24 cellular contexts compared by ENCODE assay signal in the genomic region with DNA sequence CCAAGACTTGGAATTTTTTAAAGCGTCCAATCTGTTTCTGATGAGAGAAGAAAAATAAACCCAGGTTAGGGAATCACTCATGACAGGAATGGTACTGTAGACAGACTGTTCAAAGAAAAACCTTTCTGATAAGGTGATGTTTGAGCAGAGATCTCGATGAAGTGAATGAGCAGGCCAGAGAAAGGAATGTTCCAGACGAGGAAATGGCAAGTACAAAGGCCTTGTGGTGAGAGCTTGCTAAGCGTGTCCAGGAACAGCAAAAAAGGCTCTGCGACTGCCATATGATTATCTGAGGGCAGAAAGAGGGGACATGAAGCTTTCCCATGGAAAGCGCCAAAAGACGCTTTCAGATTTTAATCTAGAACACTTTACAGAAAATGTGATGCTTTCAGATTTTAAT.
"Had no signal": no experiment of that assay in that cellular context is flagged by ENCODE, and none has a peak within 500 bp of the region (broad histone marks: within the 10 kb centered on the region; RNA-seq: fewer than 3 reads in every experiment).

No MANE protein-coding gene starts in this region.

- H3K36me3 ChIP-seq: esophagus squamous epithelium, spleen, upper lobe of left lung, uterus had no signal

- DNase-seq: dermis blood vessel endothelial cell; esophagus squamous epithelium; foreskin fibroblast; glutamatergic neuron; left colon; left ventricle myocardium superior; mesenchymal stem cell; midbrain; nephron progenitor cell; psoas muscle; retina; spleen; stimulated activated CD4-positive, alpha-beta T cell treated with anti-CD3 and anti-CD28 coated beads, Interleukin-15, amount 100 ng/mL, for 24 hours; stimulated activated CD4-positive, alpha-beta T cell treated with anti-CD3 and anti-CD28 coated beads, Interleukin-1b, Interleukin-23, amount 100 ng/mL, for 48 hours; stimulated activated CD4-positive, alpha-beta T cell treated with anti-CD3 and anti-CD28 coated beads, Interleukin-4, amount 100 ng/mL, for 24 hours; tibial artery; upper lobe of left lung; uterus had no signal

- H3K27me3 Mint-ChIP-seq: stimulated activated memory B cell treated with anti-CD40 and anti-IgM and Interleukin-4, amounts not matched to agents 10 μg/mL and 1 μg/mL and 100 μg/mL, for 72 hours; stimulated activated naive CD8-positive, alpha-beta T cell treated with anti-CD3 and anti-CD28 coated beads, Interleukin-15, Interleukin-2, amounts not matched to agents 100 ng/mL and 50 ng/mL, for 24 hours had no signal

- H3K9me3 ChIP-seq: esophagus squamous epithelium, gastroesophageal sphincter, psoas muscle, spleen, tibial artery, upper lobe of left lung, uterus had no signal

- H3K9me3 Mint-ChIP-seq: nephron progenitor cell; stimulated activated naive CD8-positive, alpha-beta T cell treated with anti-CD3 and anti-CD28 coated beads, Interleukin-15, Interleukin-2, amounts not matched to agents 100 ng/mL and 50 ng/mL, for 24 hours had no signal

- H3K27me3 ChIP-seq: esophagus squamous epithelium, gastroesophageal sphincter, spleen, tibial artery, upper lobe of left lung, uterus had no signal

- H3K4me1 ChIP-seq: esophagus squamous epithelium, gastroesophageal sphincter, parathyroid adenoma, psoas muscle, upper lobe of left lung, uterus had no signal

- H3K79me2 ChIP-seq: parathyroid adenoma had no signal

- H3K9ac ChIP-seq: parathyroid adenoma had no signal

- H3K36me3 Mint-ChIP-seq: stimulated activated memory B cell treated with anti-CD40 and anti-IgM and Interleukin-4, amounts not matched to agents 10 μg/mL and 1 μg/mL and 100 μg/mL, for 72 hours had no signal

- ATAC-seq: gastroesophageal sphincter; left colon; left ventricle myocardium superior; psoas muscle; sciatic nerve; stimulated activated memory B cell treated with anti-CD40 and anti-IgM and Interleukin-4, amounts not matched to agents 10 μg/mL and 1 μg/mL and 100 μg/mL, for 72 hours had no signal

- H2AFZ ChIP-seq: parathyroid adenoma had no signal

- H3K27ac Mint-ChIP-seq: nephron progenitor cell; stimulated activated memory B cell treated with anti-CD40 and anti-IgM and Interleukin-4, amounts not matched to agents 10 μg/mL and 1 μg/mL and 100 μg/mL, for 72 hours; stimulated activated naive CD8-positive, alpha-beta T cell treated with anti-CD3 and anti-CD28 coated beads, Interleukin-15, Interleukin-2, amounts not matched to agents 100 ng/mL and 50 ng/mL, for 24 hours had no signal

- H3K4me3 Mint-ChIP-seq: nephron progenitor cell; stimulated activated memory B cell treated with anti-CD40 and anti-IgM and Interleukin-4, amounts not matched to agents 10 μg/mL and 1 μg/mL and 100 μg/mL, for 72 hours; stimulated activated naive CD8-positive, alpha-beta T cell treated with anti-CD3 and anti-CD28 coated beads, Interleukin-15, Interleukin-2, amounts not matched to agents 100 ng/mL and 50 ng/mL, for 24 hours had no signal

- H3K27ac ChIP-seq: esophagus squamous epithelium, gastroesophageal sphincter, parathyroid adenoma, psoas muscle, spleen, tibial artery, upper lobe of left lung, uterus had no signal

- H3K4me3 ChIP-seq: esophagus squamous epithelium, gastroesophageal sphincter, lung, psoas muscle, spleen, tibial artery, upper lobe of left lung, uterus had no signal

- H3K4me1 Mint-ChIP-seq: nephron progenitor cell had no signal
